In the genomic region with DNA sequence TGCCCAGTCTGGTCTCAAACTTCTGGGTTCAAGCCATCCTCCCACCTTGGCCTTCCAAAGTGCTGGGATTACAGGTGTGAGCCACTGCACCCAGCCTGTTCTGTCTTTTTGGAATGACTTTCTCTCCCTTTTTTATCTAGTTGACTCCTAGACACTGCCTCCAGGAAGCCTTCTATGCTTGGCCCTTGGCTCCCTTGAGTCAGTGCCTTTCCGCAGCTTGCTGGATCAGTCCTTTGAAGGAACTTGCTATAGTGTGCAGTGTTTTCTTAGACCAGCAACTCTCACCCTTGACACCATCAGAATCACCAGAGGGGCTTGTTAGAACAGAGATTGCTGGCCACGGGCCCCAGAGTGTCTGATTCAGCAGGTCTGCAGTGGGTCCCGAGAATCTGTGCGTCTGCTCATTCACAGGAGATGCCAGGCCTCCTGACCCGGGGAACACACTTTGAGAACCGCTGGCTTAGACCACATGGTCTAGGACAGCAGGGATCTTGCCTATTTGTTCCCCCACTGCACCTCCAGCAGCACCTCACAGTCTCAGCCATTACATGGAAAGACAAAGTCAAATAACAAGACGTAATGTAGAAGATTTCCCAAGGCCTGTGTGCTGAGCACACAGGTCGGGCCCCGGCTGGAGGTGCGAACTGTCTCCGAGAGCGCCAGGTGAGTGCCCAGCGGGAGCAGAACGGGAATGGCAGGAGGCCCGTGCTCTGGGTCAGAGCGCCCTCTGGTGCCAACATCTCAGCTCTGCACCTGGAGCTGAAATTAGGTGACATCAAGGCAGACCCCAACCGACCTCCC, we compare ENCODE assay signal across 8 cellular contexts. TPM values are rescaled to one million over a fixed set of nuclear protein-coding genes. Genes with fewer than 3 reads are reported as not detected.
DNase-seq lines count a peak whose midpoint lies in the region; ATAC-seq, FAIRE-seq and TF ChIP-seq lines count a peak whose summit lies in the region.

No MANE protein-coding gene starts in this region.

- no peaks in the 10 kb centered on the region for H3K27me3 Mint-ChIP-seq in Caco-2 (ENCODE audit: insufficient read depth, unreplicated experiment)

- no peak overlapping the region for H3K4me3 Mint-ChIP-seq in Caco-2 (ENCODE audit: unreplicated experiment)

- no peak overlapping the region for H3K27ac Mint-ChIP-seq in Caco-2 (ENCODE audit: unreplicated experiment)

- H3K9me3 Mint-ChIP-seq in Caco-2 (ENCODE audit: unreplicated experiment), result no peaks in the 10 kb centered on the region

- POLR2A ChIA-PET in Caco-2 (lab: Charles Lee), result no interaction called here

- BruUV-seq in Caco-2 (replicated peaks; lab: Mats Ljungman, UMichigan), result no TSS peak

- H3K4me1 ChIP-seq in Caco-2 (peaks cover 7% of the 10 kb centered on the region; the same call in 1 of the 2 replicates), gastroesophageal sphincter (peaks cover 0 to 17% (median 0%) of the 10 kb centered on the region in 3 donors), parathyroid adenoma (no peaks in the 10 kb centered on the region), upper lobe of right lung (peaks cover 11% of the 10 kb centered on the region)

- intact Hi-C loops in Caco-2 (cut with micrococcal nuclease; ENCODE audit: unreplicated experiment), result loop anchor here (1.0 to 2.0 kb wide), 3 partner anchors 90 to 177 kb away; a partner anchor contains a TSS
- intact Hi-C loops in upper lobe of right lung (cut with DNase I), result loop anchor here (5.0 kb wide), 1 partner anchor 105 kb away; no protein-coding TSS in a partner anchor

- no peak overlapping the region for H3K4me2 ChIP-seq in parathyroid adenoma (ENCODE audit: low read length)

- DNase-seq in Caco-2 (peak; percentile 73 to 79), HuH-7.5 (ENCODE audit: low spot score) (peak; percentile 57), RCC 7860 (ENCODE audit: low spot score) (peak; percentile 46), upper lobe of right lung (peak; percentile 87)
- DNase-seq in activated T-helper 1 cell treated with anti-CD3 and anti-CD28 coated beads, Interleukin-2, amount 50 U/mL, for 16 hours (ENCODE audit: low read depth in 1 of 2, low spot score in 1 of 2), result peak; percentile 33 to 38

- H3K4me1 Mint-ChIP-seq in Caco-2 (ENCODE audit: low read depth, unreplicated experiment), result peaks cover 18% of the 10 kb centered on the region

- no peaks in the 10 kb centered on the region for H3K36me3 Mint-ChIP-seq in Caco-2 (ENCODE audit: insufficient read depth, unreplicated experiment)

- H3K27me3 ChIP-seq in Caco-2 (replicated peaks; ENCODE audit: control insufficient read depth, insufficient read depth, low read length) (no peaks in the 10 kb centered on the region), gastroesophageal sphincter (peaks cover 9% of the 10 kb centered on the region), parathyroid adenoma (ENCODE audit: control insufficient read depth, insufficient read depth, low read length) (no peaks in the 10 kb centered on the region), upper lobe of right lung (no peaks in the 10 kb centered on the region)

- no peak for TF ChIP-seq POLR2A in gastroesophageal sphincter (IDR thresholded peaks at IDR 0.05)

- no peaks in the 10 kb centered on the region for H3K79me2 ChIP-seq in parathyroid adenoma

- H3K36me3 ChIP-seq in Caco-2 (ENCODE audit: control insufficient read depth, insufficient read depth, low read length), result no peaks in the 10 kb centered on the region
- H3K36me3 ChIP-seq in gastroesophageal sphincter, result no peaks in the 10 kb centered on the region
- no peaks in the 10 kb centered on the region for H3K36me3 ChIP-seq in parathyroid adenoma (ENCODE audit: control insufficient read depth, insufficient read depth, low read length)
- no peaks in the 10 kb centered on the region for H3K36me3 ChIP-seq in upper lobe of right lung

- H3K9me3 ChIP-seq in Caco-2 (no peaks in the 10 kb centered on the region), gastroesophageal sphincter (no peaks in the 10 kb centered on the region), parathyroid adenoma (ENCODE audit: control insufficient read depth, low read length) (no peaks in the 10 kb centered on the region), upper lobe of right lung (no peaks in the 10 kb centered on the region)

- H2AFZ ChIP-seq in parathyroid adenoma, result peak overlapping the region; percentile 34

- H3K4me3 ChIP-seq in Caco-2 (ENCODE audit: low read depth, low read length) (no peak overlapping the region), gastroesophageal sphincter (no peak overlapping the region), parathyroid adenoma (ENCODE audit: low read depth, low read length) (no peak overlapping the region), upper lobe of right lung (no peak overlapping the region)

- WGBS in gastroesophageal sphincter (ENCODE audit: low coverage in 1 of 2), 2 donors, result 0 to 56% methylated on average over 2 to 8 of the region's 17 CpGs

- peak; percentile 78 to 87 for TF ChIP-seq CTCF in Caco-2 (IDR thresholded peaks at IDR 0.05; ENCODE audit: insufficient read depth in 1 of 2, low read depth in 1 of 2, low read length in 1 of 2, severe bottlenecking in 1 of 2, unreplicated experiment in 1 of 2)
- TF ChIP-seq CTCF in gastroesophageal sphincter (IDR thresholded peaks at IDR 0.05), result peak; percentile 87 to 95 (median 90)
- TF ChIP-seq CTCF in parathyroid adenoma (IDR thresholded peaks at IDR 0.05), result peak; percentile 71
- peak; percentile 93 for TF ChIP-seq CTCF in upper lobe of right lung (IDR thresholded peaks at IDR 0.05)

- H3K27ac ChIP-seq in gastroesophageal sphincter, result no peak overlapping the region
- H3K27ac ChIP-seq in parathyroid adenoma, result no peak overlapping the region
- H3K27ac ChIP-seq in upper lobe of right lung, result no peak overlapping the region

- H3K9ac ChIP-seq in parathyroid adenoma, result no peak overlapping the region

- no peak for FAIRE-seq in RCC 7860 (lab: Jason Lieb, UNC)

- CTCF ChIA-PET in Caco-2 (lab: Charles Lee), result interaction anchor here (0.5 to 5.9 kb wide), 12 partner anchors 12 to 180 kb away, joined by 3 to 35 read pairs (median 3); a partner anchor contains a TSS

- no peak for TF ChIP-seq EP300 in gastroesophageal sphincter (IDR thresholded peaks at IDR 0.05)

- peak; percentile 74 for ATAC-seq in gastroesophageal sphincter
- ATAC-seq in upper lobe of right lung, result peak; percentile 94
- ATAC-seq in HG02759 (IDR thresholded peaks at IDR 0.05; ENCODE audit: unreplicated experiment), result no peak

RNA-seq across cellular contexts. Expression of a gene that starts 27.4 kb away (rescaled TPM):
- 63.1 and 63.7 TPM in 2 replicates for total RNA-seq in Caco-2 (2022)
- total RNA-seq in gastroesophageal sphincter, result 10 to 100 TPM; 19.6 to 47.4 (median 36.5) TPM
- 21.7 TPM for total RNA-seq in upper lobe of right lung

Comparison
In these comparisons a context has a peak if more than half of its experiments do, and no peak if none do; other contexts are left out.
1. DNase-seq: peak in every context shown above with its lines; median percentile 87 in upper lobe of right lung; 76 in Caco-2; 57 in HuH-7.5; 46 in RCC 7860; 36 in activated T-helper 1 cell treated with anti-CD3 and anti-CD28 coated beads, Interleukin-2, amount 50 U/mL, for 16 hours.